Comparison of ENCODE assay signal across 25 cellular contexts in genomic region chr7:18693826-18694225, GRCh38.
"Had no signal": no experiment of that assay in that cellular context is flagged by ENCODE, and none has a peak within 500 bp of the region (broad histone marks: within the 10 kb centered on the region; RNA-seq: fewer than 3 reads in every experiment).

No MANE protein-coding gene starts in this region.

- H3K9me3 Mint-ChIP-seq: activated CD4-positive, alpha-beta memory T cell treated with anti-CD3 and anti-CD28 coated beads for 36 hours; activated naive CD8-positive, alpha-beta T cell treated with anti-CD3 and anti-CD28 coated beads for 36 hours; dendritic cell treated with granulocyte-macrophage colony-stimulating factor and Interleukin-4, amounts not matched to agents 40 ng/mL and 50 ng/mL, for 4 days; natural killer cell treated with Interleukin-12 subunit alpha and Interleukin-12 subunit beta and Interleukin-15 and Interleukin-18, amount 100 ng/mL, for 72 hours; stimulated activated effector memory CD8-positive, alpha-beta T cell treated with anti-CD3 and anti-CD28 coated beads, Interleukin-12 subunit alpha, Interleukin-12 subunit beta, amount 100 ng/mL, for 72 hours had no signal

- H3K9me3 ChIP-seq: gastrocnemius medialis, ovary, psoas muscle, right atrium auricular region, thoracic aorta, upper lobe of left lung had no signal

- H3K36me3 Mint-ChIP-seq: activated CD4-positive, alpha-beta memory T cell treated with anti-CD3 and anti-CD28 coated beads for 36 hours; activated naive CD8-positive, alpha-beta T cell treated with anti-CD3 and anti-CD28 coated beads for 36 hours; brain; natural killer cell treated with Interleukin-12 subunit alpha and Interleukin-12 subunit beta and Interleukin-15 and Interleukin-18, amount 100 ng/mL, for 72 hours; stimulated activated effector memory CD8-positive, alpha-beta T cell treated with anti-CD3 and anti-CD28 coated beads, Interleukin-12 subunit alpha, Interleukin-12 subunit beta, amount 100 ng/mL, for 72 hours had no signal

- H3K4me3 Mint-ChIP-seq: activated CD4-positive, alpha-beta memory T cell treated with anti-CD3 and anti-CD28 coated beads for 36 hours; activated naive CD8-positive, alpha-beta T cell treated with anti-CD3 and anti-CD28 coated beads for 36 hours; dendritic cell treated with granulocyte-macrophage colony-stimulating factor and Interleukin-4, amounts not matched to agents 40 ng/mL and 50 ng/mL, for 4 days; natural killer cell treated with Interleukin-12 subunit alpha and Interleukin-12 subunit beta and Interleukin-15 and Interleukin-18, amount 100 ng/mL, for 72 hours; stimulated activated effector memory CD8-positive, alpha-beta T cell treated with anti-CD3 and anti-CD28 coated beads, Interleukin-12 subunit alpha, Interleukin-12 subunit beta, amount 100 ng/mL, for 72 hours; stimulated activated naive CD8-positive, alpha-beta T cell treated with anti-CD3 and anti-CD28 coated beads, Interleukin-15, amount 100 ng/mL, for 72 hours had no signal

- H3K4me1 Mint-ChIP-seq: activated naive CD8-positive, alpha-beta T cell treated with anti-CD3 and anti-CD28 coated beads for 36 hours; brain; stimulated activated effector memory CD8-positive, alpha-beta T cell treated with anti-CD3 and anti-CD28 coated beads, Interleukin-12 subunit alpha, Interleukin-12 subunit beta, amount 100 ng/mL, for 72 hours; stimulated activated naive CD8-positive, alpha-beta T cell treated with anti-CD3 and anti-CD28 coated beads, Interleukin-15, amount 100 ng/mL, for 72 hours had no signal

- ATAC-seq: natural killer cell treated with Interleukin-12 subunit alpha and Interleukin-12 subunit beta and Interleukin-15 and Interleukin-18, amount 100 ng/mL, for 72 hours; stimulated activated effector memory CD8-positive, alpha-beta T cell treated with anti-CD3 and anti-CD28 coated beads, Interleukin-12 subunit alpha, Interleukin-12 subunit beta, amount 100 ng/mL, for 72 hours; stimulated activated naive CD8-positive, alpha-beta T cell treated with anti-CD3 and anti-CD28 coated beads, Interleukin-15, amount 100 ng/mL, for 72 hours had no signal

- H3K27ac Mint-ChIP-seq: activated CD4-positive, alpha-beta memory T cell treated with anti-CD3 and anti-CD28 coated beads for 36 hours; activated naive CD8-positive, alpha-beta T cell treated with anti-CD3 and anti-CD28 coated beads for 36 hours; dendritic cell treated with granulocyte-macrophage colony-stimulating factor and Interleukin-4, amounts not matched to agents 40 ng/mL and 50 ng/mL, for 4 days; natural killer cell treated with Interleukin-12 subunit alpha and Interleukin-12 subunit beta and Interleukin-15 and Interleukin-18, amount 100 ng/mL, for 72 hours; stimulated activated effector memory CD8-positive, alpha-beta T cell treated with anti-CD3 and anti-CD28 coated beads, Interleukin-12 subunit alpha, Interleukin-12 subunit beta, amount 100 ng/mL, for 72 hours had no signal

- H3K27ac ChIP-seq: gastrocnemius medialis, ovary, psoas muscle, right atrium auricular region, thoracic aorta, upper lobe of left lung had no signal

- H3K36me3 ChIP-seq: gastrocnemius medialis, ovary, right atrium auricular region, thoracic aorta, upper lobe of left lung had no signal

- DNase-seq: activated CD4-positive, alpha-beta memory T cell treated with anti-CD3 and anti-CD28 coated beads for 36 hours; activated CD4-positive, alpha-beta T cell treated with anti-CD3 and anti-CD28 coated beads for 4 hours; activated CD4-positive, CD25-positive, alpha-beta regulatory T cell; activated naive CD4-positive, alpha-beta T cell treated with Interleukin-2 at 50 U/mL for 16 hours; activated naive CD8-positive, alpha-beta T cell treated with anti-CD3 and anti-CD28 coated beads for 36 hours; activated T-cell treated with anti-CD3 and anti-CD28 coated beads, Interleukin-2, amount 50 U/mL, for 48 hours; amygdala; effector CD4-positive, alpha-beta T cell; erythroblast; hippocampal formation; left ventricle myocardium superior; stimulated activated CD4-positive, alpha-beta T cell treated with anti-CD3 and anti-CD28 coated beads, Interleukin-2, amount 100 ng/mL, for 24 hours; stimulated activated naive CD8-positive, alpha-beta T cell treated with anti-CD3 and anti-CD28 coated beads, Interleukin-15, amount 100 ng/mL, for 72 hours; T-helper 2 cell had no signal

- H3K4me3 ChIP-seq: gastrocnemius medialis, ovary, psoas muscle, right atrium auricular region, skin epidermis, thoracic aorta, upper lobe of left lung had no signal

- H3K27me3 Mint-ChIP-seq: activated CD4-positive, alpha-beta memory T cell treated with anti-CD3 and anti-CD28 coated beads for 36 hours; activated naive CD8-positive, alpha-beta T cell treated with anti-CD3 and anti-CD28 coated beads for 36 hours; brain; dendritic cell treated with granulocyte-macrophage colony-stimulating factor and Interleukin-4, amounts not matched to agents 40 ng/mL and 50 ng/mL, for 4 days; natural killer cell treated with Interleukin-12 subunit alpha and Interleukin-12 subunit beta and Interleukin-15 and Interleukin-18, amount 100 ng/mL, for 72 hours; stimulated activated naive CD8-positive, alpha-beta T cell treated with anti-CD3 and anti-CD28 coated beads, Interleukin-15, amount 100 ng/mL, for 72 hours had no signal

- H3K27me3 ChIP-seq: gastrocnemius medialis, ovary, right atrium auricular region, upper lobe of left lung had no signal

- H3K4me1 ChIP-seq: gastrocnemius medialis, psoas muscle, right atrium auricular region, upper lobe of left lung had no signal
